11 cellular contexts compared by ENCODE assay signal in the genomic region with DNA sequence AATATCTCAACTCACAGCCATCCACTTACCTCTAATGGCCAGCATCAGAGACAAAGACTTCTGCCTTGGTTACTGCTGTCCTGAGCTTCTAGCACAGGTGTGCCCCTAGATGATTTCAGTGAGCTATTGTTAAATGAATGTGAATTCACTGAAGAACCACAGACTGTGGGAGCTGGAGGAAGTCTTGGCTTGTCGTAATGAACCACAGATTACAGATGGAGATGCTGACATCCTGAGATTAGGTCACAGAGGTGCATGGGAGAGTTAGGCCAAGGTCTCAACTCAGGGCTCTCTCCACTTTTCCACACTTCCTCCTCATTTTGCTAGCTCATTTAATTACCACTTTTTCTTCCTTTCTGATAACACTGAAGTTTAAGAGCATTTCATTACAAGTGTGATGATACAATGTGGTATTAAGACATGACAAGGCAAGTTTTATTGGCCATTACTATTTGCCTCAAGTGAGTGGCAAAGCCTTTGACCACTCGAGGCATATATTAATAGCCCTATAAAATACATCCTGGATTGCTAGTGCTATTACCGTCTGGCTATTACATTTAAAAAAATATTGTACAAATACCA.
"Had no signal": no experiment of that assay in that cellular context is flagged by ENCODE, and none has a peak within 500 bp of the region (broad histone marks: within the 10 kb centered on the region; RNA-seq: fewer than 3 reads in every experiment).

No MANE protein-coding gene starts in this region.

- ATAC-seq: T-cell had no signal

- H3K36me3 ChIP-seq: tibial artery, uterus had no signal

- H3K4me1 ChIP-seq: tibial artery, uterus had no signal

- H3K36me3 Mint-ChIP-seq: memory B cell; natural killer cell treated with Interleukin-12 subunit alpha and Interleukin-12 subunit beta and Interleukin-15 and Interleukin-18, amount 100 ng/mL, for 72 hours; T-cell had no signal

- H3K27ac ChIP-seq: coronary artery, tibial artery, uterus had no signal

- DNase-seq: activated gamma-delta T cell; activated T-cell treated with anti-CD3 and anti-CD28 coated beads, Interleukin-2, amount 50 U/mL, for 48 hours; effector CD4-positive, alpha-beta T cell; foreskin melanocyte; stimulated activated CD4-positive, alpha-beta T cell treated with anti-CD3 and anti-CD28 coated beads, Interleukin-4, amount 100 ng/mL, for 4 hours; tibial artery; uterus had no signal

- H3K4me3 Mint-ChIP-seq: memory B cell; natural killer cell treated with Interleukin-12 subunit alpha and Interleukin-12 subunit beta and Interleukin-15 and Interleukin-18, amount 100 ng/mL, for 72 hours; T-cell had no signal

- H3K4me3 ChIP-seq: coronary artery, tibial artery, uterus had no signal

- H3K9me3 Mint-ChIP-seq: natural killer cell treated with Interleukin-12 subunit alpha and Interleukin-12 subunit beta and Interleukin-15 and Interleukin-18, amount 100 ng/mL, for 72 hours; T-cell had no signal

- H3K27me3 ChIP-seq: tibial artery, uterus had no signal

- H3K27me3 Mint-ChIP-seq: memory B cell had no signal

- H3K9me3 ChIP-seq: tibial artery, uterus had no signal

- H3K27ac Mint-ChIP-seq: memory B cell; natural killer cell treated with Interleukin-12 subunit alpha and Interleukin-12 subunit beta and Interleukin-15 and Interleukin-18, amount 100 ng/mL, for 72 hours; T-cell had no signal
